ENCODE assay signal across 1 cellular context in the genomic region with DNA sequence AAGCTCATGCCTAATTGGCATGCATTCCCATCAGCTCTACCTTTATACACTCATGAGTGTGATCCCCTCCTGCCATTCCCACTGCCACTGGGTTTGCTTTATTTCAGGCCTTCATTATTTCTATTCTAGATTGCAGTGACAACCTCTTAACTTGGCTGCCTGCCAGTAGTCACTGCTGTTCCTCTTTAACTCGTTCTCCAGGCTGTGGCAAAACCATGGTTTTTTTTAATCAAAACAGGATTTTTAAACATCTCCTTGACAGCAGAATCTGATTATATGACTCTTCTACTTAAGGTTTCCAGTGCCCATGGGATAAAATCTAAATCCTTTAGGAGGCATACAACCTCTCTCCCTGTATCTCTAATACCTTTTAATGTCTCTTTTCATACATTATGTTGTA.
TF ChIP-seq lines count a peak whose summit lies in the region.

No MANE protein-coding gene starts in this region.

TF ChIP-seq in H1, 55 proteins besides CTCF, POLR2A, EP300 and RAD21 (continued from another document):
- no peak for TF ChIP-seq SP4 (IDR thresholded peaks at IDR 0.05; ENCODE audit: low read length)
- TF ChIP-seq TAF1 (IDR thresholded peaks at IDR 0.05; ENCODE audit: low read depth, low read length): no peak
- TF ChIP-seq SRF (IDR thresholded peaks at IDR 0.05; ENCODE audit: low read depth, low read length): no peak
- TF ChIP-seq ASH2L (IDR thresholded peaks at IDR 0.05; ENCODE audit: low read length): no peak
- TF ChIP-seq MAFK (IDR thresholded peaks at IDR 0.05; ENCODE audit: low read depth, low read length): no peak
- no peak for TF ChIP-seq EGR1 (IDR thresholded peaks at IDR 0.05; ENCODE audit: borderline replicate concordance, low read depth, low read length)
- TF ChIP-seq BRCA1 (IDR thresholded peaks at IDR 0.05; ENCODE audit: low read depth, low read length): no peak
- TF ChIP-seq, protein P1, sequence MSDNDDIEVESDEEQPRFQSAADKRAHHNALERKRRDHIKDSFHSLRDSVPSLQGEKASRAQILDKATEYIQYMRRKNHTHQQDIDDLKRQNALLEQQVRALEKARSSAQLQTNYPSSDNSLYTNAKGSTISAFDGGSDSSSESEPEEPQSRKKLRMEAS (IDR thresholded peaks at IDR 0.05): no peak
- TF ChIP-seq EZH2 (IDR thresholded peaks at IDR 0.05; ENCODE audit: low read depth, low read length, severe bottlenecking): no peak
- no peak for TF ChIP-seq BACH1 (IDR thresholded peaks at IDR 0.05; ENCODE audit: low read length)
- no peak for TF ChIP-seq CHD2 (IDR thresholded peaks at IDR 0.05; ENCODE audit: low read length)
- TF ChIP-seq, protein P2, sequence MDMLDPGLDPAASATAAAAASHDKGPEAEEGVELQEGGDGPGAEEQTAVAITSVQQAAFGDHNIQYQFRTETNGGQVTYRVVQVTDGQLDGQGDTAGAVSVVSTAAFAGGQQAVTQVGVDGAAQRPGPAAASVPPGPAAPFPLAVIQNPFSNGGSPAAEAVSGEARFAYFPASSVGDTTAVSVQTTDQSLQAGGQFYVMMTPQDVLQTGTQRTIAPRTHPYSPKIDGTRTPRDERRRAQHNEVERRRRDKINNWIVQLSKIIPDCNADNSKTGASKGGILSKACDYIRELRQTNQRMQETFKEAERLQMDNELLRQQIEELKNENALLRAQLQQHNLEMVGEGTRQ (IDR thresholded peaks at IDR 0.05; ENCODE audit: low read length): no peak
TF ChIP-seq in H1: peak in this region for 0.
